Comparison of ENCODE assay signal across 15 cellular contexts in genomic region chr1:119141660-119142059, GRCh38. TPM values are rescaled to one million over a fixed set of nuclear protein-coding genes. Genes with fewer than 3 reads are reported as not detected.
A peak's percentile ranks its signal among the peaks of the same experiment; 100 is the strongest.
DNase-seq lines count a peak whose midpoint lies in the region; ATAC-seq, FAIRE-seq and TF ChIP-seq lines count a peak whose summit lies in the region.
"Had no signal": no experiment of that assay in that cellular context is flagged by ENCODE, and none has a peak within 500 bp of the region (broad histone marks: within the 10 kb centered on the region; RNA-seq: fewer than 3 reads in every experiment).

No MANE protein-coding gene starts in this region.

- no peaks in the 10 kb centered on the region for H3K9me3 ChIP-seq in DND-41 (ENCODE audit: insufficient read depth, low read length, severe bottlenecking)
- no peaks in the 10 kb centered on the region for H3K9me3 ChIP-seq in HUES64 (ENCODE audit: insufficient read depth, low read depth, low read length)
- H3K9me3 ChIP-seq in astrocyte (ENCODE audit: insufficient read depth, low read depth, low read length), result no peaks in the 10 kb centered on the region
- no peaks in the 10 kb centered on the region for H3K9me3 ChIP-seq in mucosa of rectum (ENCODE audit: control insufficient read depth in 2 of 2, low read length in 2 of 2)

- FAIRE-seq in astrocyte (lab: Jason Lieb, UNC), result no peak

- H3K27me3 ChIP-seq in DND-41 (ENCODE audit: insufficient read depth, low read length, poor library complexity) (no peaks in the 10 kb centered on the region), HUES64 (ENCODE audit: insufficient read depth, low read length) (no peaks in the 10 kb centered on the region), astrocyte (ENCODE audit: insufficient read depth, low read length) (no peaks in the 10 kb centered on the region), mucosa of rectum (ENCODE audit: control insufficient read depth in 2 of 2, insufficient read depth in 2 of 2, low read length in 2 of 2) (no peaks in the 10 kb centered on the region)

- peaks cover 9% of the 10 kb centered on the region for H3K4me1 Mint-ChIP-seq in astrocyte (ENCODE audit: low read depth, unreplicated experiment)

- no peaks in the 10 kb centered on the region for H3K9me3 Mint-ChIP-seq in astrocyte (ENCODE audit: unreplicated experiment)
- H3K9me3 Mint-ChIP-seq: activated naive CD8-positive, alpha-beta T cell treated with anti-CD3 and anti-CD28 coated beads, Interleukin-2, amount 10 ng/mL, durations not matched to agents 7 days and 5 days; central memory CD8-positive, alpha-beta T cell; naive thymus-derived CD8-positive, alpha-beta T cell had no signal

- intact Hi-C loops in sciatic nerve (cut with DNase I), result no loop called here

- H3K4me2 ChIP-seq in DND-41 (ENCODE audit: insufficient read depth, low read length) (peak overlapping the region; percentile 66), astrocyte (ENCODE audit: low read length) (peak overlapping the region; percentile 89)

- WGBS in HUES64, result no CpG with 5 or more reads among the region's 1 CpG

- H3K27ac Mint-ChIP-seq in astrocyte (ENCODE audit: unreplicated experiment), result peak overlapping the region; percentile 15
- H3K27ac Mint-ChIP-seq: activated naive CD8-positive, alpha-beta T cell treated with anti-CD3 and anti-CD28 coated beads, Interleukin-2, amount 10 ng/mL, durations not matched to agents 7 days and 5 days; naive thymus-derived CD8-positive, alpha-beta T cell had no signal

- H3K27me3 Mint-ChIP-seq in astrocyte (ENCODE audit: low read depth, unreplicated experiment), result no peaks in the 10 kb centered on the region
- H3K27me3 Mint-ChIP-seq: activated naive CD8-positive, alpha-beta T cell treated with anti-CD3 and anti-CD28 coated beads, Interleukin-2, amount 10 ng/mL, durations not matched to agents 7 days and 5 days; central memory CD8-positive, alpha-beta T cell; naive thymus-derived CD8-positive, alpha-beta T cell had no signal

- H3K36me3 Mint-ChIP-seq in astrocyte (ENCODE audit: low read depth, unreplicated experiment), result no peaks in the 10 kb centered on the region

- no peak for TF ChIP-seq CTCF in DND-41 (IDR thresholded peaks at IDR 0.05; ENCODE audit: borderline replicate concordance, extremely low read depth, low read length, poor library complexity, severe bottlenecking)
- TF ChIP-seq CTCF in astrocyte (IDR thresholded peaks at IDR 0.05; ENCODE audit: insufficient read depth, low read depth, low read length), result no peak

- no peak for ATAC-seq in DND-41 (ENCODE audit: insufficient read depth, low read depth)
- ATAC-seq in GM21786 (IDR thresholded peaks at IDR 0.05; ENCODE audit: unreplicated experiment), result no peak
- ATAC-seq in sciatic nerve, result no peak
- ATAC-seq: left ventricle myocardium superior had no signal

- peak overlapping the region; percentile 63 for H3K9ac ChIP-seq in DND-41 (ENCODE audit: low read depth, low read length)
- peak overlapping the region; percentile 89; the same call in 1 of the 2 replicates for H3K9ac ChIP-seq in HUES64 (ENCODE audit: low read depth, low read length)
- H3K9ac ChIP-seq in astrocyte (ENCODE audit: low read length), result no peak overlapping the region
- no peak overlapping the region for H3K9ac ChIP-seq in mucosa of rectum (ENCODE audit: low read depth in 1 of 2, low read length in 2 of 2)

- peaks cover 4% of the 10 kb centered on the region; the same call in 1 of the 2 replicates for H3K36me3 ChIP-seq in DND-41 (ENCODE audit: insufficient read depth, low read length)
- H3K36me3 ChIP-seq in HUES64 (ENCODE audit: insufficient read depth, low read length), result no peaks in the 10 kb centered on the region
- no peaks in the 10 kb centered on the region for H3K36me3 ChIP-seq in astrocyte (ENCODE audit: insufficient read depth, low read length)
- H3K36me3 ChIP-seq in mucosa of rectum (ENCODE audit: control insufficient read depth in 2 of 2, insufficient read depth in 2 of 2, low read length in 2 of 2), result no peaks in the 10 kb centered on the region

- no peak overlapping the region for H3K4me3 Mint-ChIP-seq in astrocyte (ENCODE audit: unreplicated experiment)
- H3K4me3 Mint-ChIP-seq: activated naive CD8-positive, alpha-beta T cell treated with anti-CD3 and anti-CD28 coated beads, Interleukin-2, amount 10 ng/mL, durations not matched to agents 7 days and 5 days; central memory CD8-positive, alpha-beta T cell; naive thymus-derived CD8-positive, alpha-beta T cell had no signal

- DNase-seq in DND-41 (no peak), astrocyte (ENCODE audit: low read depth) (no peak), kidney glomerular epithelial cell (lab: John Stamatoyannopoulos, UW) (no peak), dedifferentiated amniotic fluid mesenchymal stem cell (ENCODE audit: extremely low spot score) (no peak), sciatic nerve (ENCODE audit: low spot score) (no peak)
- DNase-seq: activated CD4-positive, alpha-beta T cell treated with anti-CD3 and anti-CD28 coated beads for 1 hour; IMR-90; NCI-H226 had no signal

- H3K27ac ChIP-seq in DND-41 (ENCODE audit: low read length) (no peak overlapping the region), HUES64 (ENCODE audit: low read depth, low read length) (no peak overlapping the region), astrocyte (ENCODE audit: low read depth, low read length) (no peak overlapping the region), mucosa of rectum (ENCODE audit: low read depth in 2 of 2, low read length in 2 of 2) (no peak overlapping the region)

- H2AFZ ChIP-seq in DND-41 (ENCODE audit: low read depth, low read length) (0 out of 2 replicates have a peak overlapping the region, but pooled peaks have one; percentile 90), astrocyte (ENCODE audit: low read depth, low read length) (no peak overlapping the region)

- peak overlapping the region in 1 of 2 experiments; percentile 79; a peak in 2 of 4 replicates for H3K4me3 ChIP-seq in DND-41 (ENCODE audit: low read depth in 1 of 2, low read length in 2 of 2)
- H3K4me3 ChIP-seq in HUES64 (ENCODE audit: low read length), result peak overlapping the region; percentile 82
- H3K4me3 ChIP-seq in astrocyte (ENCODE audit: insufficient read depth, low read depth, low read length), result no peak overlapping the region
- H3K4me3 ChIP-seq in mucosa of rectum (ENCODE audit: low read length in 2 of 2), result peak overlapping the region; percentile 85 to 94

- no peaks in the 10 kb centered on the region for H4K20me1 ChIP-seq in DND-41 (ENCODE audit: insufficient read depth, low read length)
- H4K20me1 ChIP-seq in astrocyte (ENCODE audit: insufficient read depth, low read length), result no peaks in the 10 kb centered on the region

- H3K4me1 ChIP-seq in DND-41 (ENCODE audit: insufficient read depth, low read length) (peaks cover 30% of the 10 kb centered on the region), HUES64 (ENCODE audit: insufficient read depth, low read length) (peaks cover 11% of the 10 kb centered on the region), astrocyte (ENCODE audit: insufficient read depth, low read length) (peaks cover 7% of the 10 kb centered on the region), mucosa of rectum (ENCODE audit: control insufficient read depth in 2 of 2, insufficient read depth in 2 of 2, low read length in 2 of 2) (peaks cover 8 to 14% of the 10 kb centered on the region in 2 donors)

- H3K79me2 ChIP-seq in DND-41 (ENCODE audit: insufficient read depth, low read length) (peaks cover 16% of the 10 kb centered on the region), astrocyte (ENCODE audit: insufficient read depth, low read length) (peaks cover 18% of the 10 kb centered on the region)

RNA-seq across cellular contexts. Expression of gene WARS2, which starts 1.2 kb away (rescaled TPM):
- polyA plus RNA-seq in HUES64 (2013, experiment 1 of 2), result 10.0 TPM
- 9.9 TPM for polyA plus RNA-seq in HUES64 (2013, experiment 2 of 2)
- 10.5 and 12.4 TPM in 2 replicates for total RNA-seq in astrocyte
- 14.4 TPM for total RNA-seq in sciatic nerve

Comparison
In these comparisons a context has a peak if more than half of its experiments do, and no peak if none do; other contexts are left out.
1. H3K9ac ChIP-seq: peak in DND-41 (single experiment) and HUES64 (single experiment); none in astrocyte (single experiment) and mucosa of rectum (0 of 2).